32 cellular contexts compared by ENCODE assay signal in genomic region chr7:151139791-151140190, GRCh38. TPM values are rescaled to one million over a fixed set of nuclear protein-coding genes. Genes with fewer than 3 reads are reported as not detected.
"Had no signal": no experiment of that assay in that cellular context is flagged by ENCODE, and none has a peak within 500 bp of the region (broad histone marks: within the 10 kb centered on the region; RNA-seq: fewer than 3 reads in every experiment).

No MANE protein-coding gene starts in this region.

- H3K4me1 Mint-ChIP-seq: activated naive CD8-positive, alpha-beta T cell treated with anti-CD3 and anti-CD28 coated beads, Interleukin-2, amount 10 ng/mL, durations not matched to agents 7 days and 5 days; naive thymus-derived CD8-positive, alpha-beta T cell; stimulated activated effector memory CD8-positive, alpha-beta T cell treated with anti-CD3 and anti-CD28 coated beads, Interleukin-12 subunit alpha, Interleukin-12 subunit beta, amount 100 ng/mL, for 72 hours had no signal

- DNase-seq: activated CD8-positive, alpha-beta T cell treated with anti-CD3 and anti-CD28 coated beads, Interleukin-2, amount 10 ng/mL, durations not matched to agents 7 days and 5 days; activated naive CD4-positive, alpha-beta T cell treated with anti-CD3 and anti-CD28 coated beads for 36 hours; activated naive CD8-positive, alpha-beta T cell treated with anti-CD3 and anti-CD28 coated beads, Interleukin-2, amount 10 ng/mL, durations not matched to agents 7 days and 5 days; activated T-cell treated with anti-CD3 and anti-CD28 coated beads, Interleukin-2, amount 50 U/mL, for 48 hours; caudate nucleus; foreskin keratinocyte; heart right ventricle; kidney glomerular epithelial cell; lower lobe of right lung; mesenchymal stem cell; occipital lobe; stimulated activated CD4-positive, alpha-beta T cell treated with anti-CD3 and anti-CD28 coated beads, Interleukin-12 subunit alpha, Interleukin-12 subunit beta, amount 100 ng/mL, for 4 hours; stimulated activated CD4-positive, alpha-beta T cell treated with anti-CD3 and anti-CD28 coated beads, Interleukin-4, amount 100 ng/mL, for 24 hours; substantia nigra; T1000; thyroid gland had no signal

- H3K36me3 Mint-ChIP-seq: activated naive CD8-positive, alpha-beta T cell treated with anti-CD3 and anti-CD28 coated beads, Interleukin-2, amount 10 ng/mL, durations not matched to agents 7 days and 5 days had no signal

- H3K4me3 Mint-ChIP-seq: activated CD8-positive, alpha-beta T cell treated with anti-CD3 and anti-CD28 coated beads, Interleukin-2, amount 10 ng/mL, durations not matched to agents 7 days and 5 days; activated naive CD4-positive, alpha-beta T cell treated with anti-CD3 and anti-CD28 coated beads for 36 hours; activated naive CD8-positive, alpha-beta T cell treated with anti-CD3 and anti-CD28 coated beads, Interleukin-2, amount 10 ng/mL, durations not matched to agents 7 days and 5 days; dendritic cell treated with granulocyte-macrophage colony-stimulating factor and Interleukin-4, amounts not matched to agents 40 ng/mL and 50 ng/mL, for 4 days; endodermal cell; naive thymus-derived CD8-positive, alpha-beta T cell; stimulated activated effector memory CD8-positive, alpha-beta T cell treated with anti-CD3 and anti-CD28 coated beads, Interleukin-12 subunit alpha, Interleukin-12 subunit beta, amount 100 ng/mL, for 72 hours; stimulated activated naive CD8-positive, alpha-beta T cell treated with anti-CD3 and anti-CD28 coated beads, Interleukin-15, Interleukin-2, amounts not matched to agents 100 ng/mL and 50 ng/mL, for 24 hours had no signal

- H3K9me3 Mint-ChIP-seq: activated naive CD4-positive, alpha-beta T cell treated with anti-CD3 and anti-CD28 coated beads for 36 hours; activated naive CD8-positive, alpha-beta T cell treated with anti-CD3 and anti-CD28 coated beads, Interleukin-2, amount 10 ng/mL, durations not matched to agents 7 days and 5 days; activated T-helper 2 cell treated with anti-CD3 and anti-CD28 coated beads, Interferon-gamma antibody, Interleukin-2, Interleukin-4, amounts not matched to agents 10 μg/mL and 5 μg/mL and 100 μg/mL, durations not matched to agents 14 hours and 24 hours and 36 hours; dendritic cell treated with granulocyte-macrophage colony-stimulating factor and Interleukin-4, amounts not matched to agents 40 ng/mL and 50 ng/mL, for 4 days; endodermal cell; naive thymus-derived CD8-positive, alpha-beta T cell; neural crest cell; stimulated activated effector memory CD8-positive, alpha-beta T cell treated with anti-CD3 and anti-CD28 coated beads, Interleukin-12 subunit alpha, Interleukin-12 subunit beta, amount 100 ng/mL, for 72 hours; stimulated activated naive CD8-positive, alpha-beta T cell treated with anti-CD3 and anti-CD28 coated beads, Interleukin-15, Interleukin-2, amounts not matched to agents 100 ng/mL and 50 ng/mL, for 24 hours had no signal

- H3K27ac Mint-ChIP-seq: activated CD8-positive, alpha-beta T cell treated with anti-CD3 and anti-CD28 coated beads, Interleukin-2, amount 10 ng/mL, durations not matched to agents 7 days and 5 days; activated naive CD4-positive, alpha-beta T cell treated with anti-CD3 and anti-CD28 coated beads for 36 hours; activated naive CD8-positive, alpha-beta T cell treated with anti-CD3 and anti-CD28 coated beads, Interleukin-2, amount 10 ng/mL, durations not matched to agents 7 days and 5 days; activated T-helper 2 cell treated with anti-CD3 and anti-CD28 coated beads, Interferon-gamma antibody, Interleukin-2, Interleukin-4, amounts not matched to agents 10 μg/mL and 5 μg/mL and 100 μg/mL, durations not matched to agents 14 hours and 24 hours and 36 hours; dendritic cell treated with granulocyte-macrophage colony-stimulating factor and Interleukin-4, amounts not matched to agents 40 ng/mL and 50 ng/mL, for 4 days; endodermal cell; stimulated activated effector memory CD8-positive, alpha-beta T cell treated with anti-CD3 and anti-CD28 coated beads, Interleukin-12 subunit alpha, Interleukin-12 subunit beta, amount 100 ng/mL, for 72 hours; stimulated activated naive CD8-positive, alpha-beta T cell treated with anti-CD3 and anti-CD28 coated beads, Interleukin-15, Interleukin-2, amounts not matched to agents 100 ng/mL and 50 ng/mL, for 24 hours; T-helper 17 cell had no signal

- H3K4me1 ChIP-seq: foreskin keratinocyte, lower lobe of right lung, parathyroid adenoma, thyroid gland had no signal

- ATAC-seq: activated CD8-positive, alpha-beta T cell treated with anti-CD3 and anti-CD28 coated beads, Interleukin-2, amount 10 ng/mL, durations not matched to agents 7 days and 5 days; foreskin keratinocyte; left lobe of liver; lower lobe of right lung; naive thymus-derived CD8-positive, alpha-beta T cell; stimulated activated effector memory CD8-positive, alpha-beta T cell treated with anti-CD3 and anti-CD28 coated beads, Interleukin-12 subunit alpha, Interleukin-12 subunit beta, amount 100 ng/mL, for 72 hours; T-helper 17 cell had no signal

- H3K4me3 ChIP-seq: esophagus muscularis mucosa, heart right ventricle, lower lobe of right lung, right atrium auricular region, thyroid gland had no signal

- H3K9me3 ChIP-seq: esophagus muscularis mucosa, heart right ventricle, lower lobe of right lung, right atrium auricular region, thyroid gland had no signal

- H3K27me3 ChIP-seq: esophagus muscularis mucosa, foreskin keratinocyte, heart right ventricle, right atrium auricular region, thyroid gland had no signal

- H3K27me3 Mint-ChIP-seq: activated naive CD8-positive, alpha-beta T cell treated with anti-CD3 and anti-CD28 coated beads, Interleukin-2, amount 10 ng/mL, durations not matched to agents 7 days and 5 days; dendritic cell treated with granulocyte-macrophage colony-stimulating factor and Interleukin-4, amounts not matched to agents 40 ng/mL and 50 ng/mL, for 4 days; naive thymus-derived CD8-positive, alpha-beta T cell; stimulated activated naive CD8-positive, alpha-beta T cell treated with anti-CD3 and anti-CD28 coated beads, Interleukin-15, Interleukin-2, amounts not matched to agents 100 ng/mL and 50 ng/mL, for 24 hours; T-helper 17 cell had no signal

- FAIRE-seq: astrocyte had no signal

RNA-seq across cellular contexts. Expression of gene GBX1, which starts 27.7 kb away (rescaled TPM):
- total RNA-seq: activated CD8-positive, alpha-beta T cell treated with anti-CD3 and anti-CD28 coated beads, Interleukin-2, amount 10 ng/mL, durations not matched to agents 7 days and 5 days; activated naive CD4-positive, alpha-beta T cell treated with anti-CD3 and anti-CD28 coated beads for 36 hours; activated naive CD8-positive, alpha-beta T cell treated with anti-CD3 and anti-CD28 coated beads, Interleukin-2, amount 10 ng/mL, durations not matched to agents 7 days and 5 days; activated T-helper 2 cell treated with anti-CD3 and anti-CD28 coated beads, Interferon-gamma antibody, Interleukin-2, Interleukin-4, amounts not matched to agents 10 μg/mL and 5 μg/mL and 100 μg/mL, durations not matched to agents 14 hours and 24 hours and 36 hours; astrocyte; endodermal cell; esophagus muscularis mucosa; foreskin keratinocyte; left lobe of liver; lower lobe of right lung; naive thymus-derived CD8-positive, alpha-beta T cell; occipital lobe; pulmonary artery endothelial cell; right atrium auricular region; skeletal muscle tissue; T-helper 17 cell; thyroid gland; urinary bladder had no signal
- polyA plus RNA-seq: foreskin keratinocyte; naive thymus-derived CD8-positive, alpha-beta T cell; urinary bladder had no signal

RNA-seq across cellular contexts. Expression of gene ASB10, which starts 47.3 kb away (rescaled TPM):
- total RNA-seq: activated CD8-positive, alpha-beta T cell treated with anti-CD3 and anti-CD28 coated beads, Interleukin-2, amount 10 ng/mL, durations not matched to agents 7 days and 5 days; activated naive CD4-positive, alpha-beta T cell treated with anti-CD3 and anti-CD28 coated beads for 36 hours; activated naive CD8-positive, alpha-beta T cell treated with anti-CD3 and anti-CD28 coated beads, Interleukin-2, amount 10 ng/mL, durations not matched to agents 7 days and 5 days; activated T-helper 2 cell treated with anti-CD3 and anti-CD28 coated beads, Interferon-gamma antibody, Interleukin-2, Interleukin-4, amounts not matched to agents 10 μg/mL and 5 μg/mL and 100 μg/mL, durations not matched to agents 14 hours and 24 hours and 36 hours; astrocyte; endodermal cell; esophagus muscularis mucosa; foreskin keratinocyte; left lobe of liver; lower lobe of right lung; naive thymus-derived CD8-positive, alpha-beta T cell; neural crest cell; occipital lobe; pulmonary artery endothelial cell; T-helper 17 cell; thyroid gland; urinary bladder had no signal
- polyA plus RNA-seq: foreskin keratinocyte; naive thymus-derived CD8-positive, alpha-beta T cell; urinary bladder had no signal
